ENCODE assay signal across 1 cellular context in the genomic region with DNA sequence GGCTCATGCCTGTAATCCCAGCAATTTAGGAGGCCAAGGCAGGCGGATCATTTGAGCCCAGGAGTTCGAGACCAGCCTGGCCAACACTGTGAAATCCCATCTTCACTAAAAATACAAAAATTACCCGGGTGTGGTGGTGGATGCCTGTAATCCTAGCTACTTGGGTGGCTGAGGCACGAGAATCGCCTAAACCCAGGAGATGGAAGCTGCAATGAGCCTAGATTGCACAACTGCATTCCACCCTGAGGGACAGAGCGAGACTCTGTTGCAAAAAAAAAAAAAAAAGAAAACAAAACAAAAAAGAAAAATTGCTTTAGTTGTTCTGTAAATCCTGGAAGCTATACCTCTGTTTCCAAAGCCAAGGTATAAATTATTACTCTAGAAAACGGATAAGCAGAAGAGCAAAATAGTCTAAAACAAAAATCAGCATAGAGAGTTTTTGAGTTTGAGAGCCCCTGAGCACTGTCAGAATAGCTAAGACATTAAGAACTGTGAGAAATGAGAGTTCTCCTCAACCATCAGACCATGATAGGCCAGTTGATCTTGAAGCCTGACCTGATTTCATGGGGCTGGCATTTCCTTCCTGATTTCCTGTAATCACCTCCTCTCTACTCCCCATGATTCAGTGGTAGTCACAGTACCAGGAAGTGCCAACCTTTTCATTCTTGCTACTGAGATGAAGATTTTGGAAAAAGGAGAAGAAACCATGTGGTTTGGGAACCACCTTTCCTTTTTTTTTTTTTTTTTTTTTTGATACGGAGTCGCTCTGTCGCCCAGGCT.
A peak's percentile ranks its signal among the peaks of the same experiment; 100 is the strongest.
TF ChIP-seq lines count a peak whose summit lies in the region.

No MANE protein-coding gene starts in this region.

TF ChIP-seq in K562, 482 proteins besides CTCF, POLR2A, EP300 and RAD21:
- TF ChIP-seq, protein P1, sequence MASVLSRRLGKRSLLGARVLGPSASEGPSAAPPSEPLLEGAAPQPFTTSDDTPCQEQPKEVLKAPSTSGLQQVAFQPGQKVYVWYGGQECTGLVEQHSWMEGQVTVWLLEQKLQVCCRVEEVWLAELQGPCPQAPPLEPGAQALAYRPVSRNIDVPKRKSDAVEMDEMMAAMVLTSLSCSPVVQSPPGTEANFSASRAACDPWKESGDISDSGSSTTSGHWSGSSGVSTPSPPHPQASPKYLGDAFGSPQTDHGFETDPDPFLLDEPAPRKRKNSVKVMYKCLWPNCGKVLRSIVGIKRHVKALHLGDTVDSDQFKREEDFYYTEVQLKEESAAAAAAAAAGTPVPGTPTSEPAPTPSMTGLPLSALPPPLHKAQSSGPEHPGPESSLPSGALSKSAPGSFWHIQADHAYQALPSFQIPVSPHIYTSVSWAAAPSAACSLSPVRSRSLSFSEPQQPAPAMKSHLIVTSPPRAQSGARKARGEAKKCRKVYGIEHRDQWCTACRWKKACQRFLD (CRISPR knock-in tag; IDR thresholded peaks at IDR 0.05), result no peak
- TF ChIP-seq RNF2 (IDR thresholded peaks at IDR 0.05) (no peak), EZH2 (IDR thresholded peaks at IDR 0.05; ENCODE audit: borderline replicate concordance, low read depth, low read length) (no peak), SIN3A (IDR thresholded peaks at IDR 0.05; ENCODE audit: borderline replicate concordance in 2 of 2, control insufficient read depth in 1 of 2, low read depth in 2 of 2, low read length in 2 of 2) (no peak), CEBPG (CRISPR knock-in tag; IDR thresholded peaks at IDR 0.05) (no peak), CEBPG (tag; conservative IDR thresholded peaks at IDR 0.05 in 1 of 2, IDR thresholded peaks at IDR 0.05 in 1 of 2) (0 out of 4 replicates have a peak, but pooled peaks of 1 of the 2 experiments have one; percentile 17), NFE2 (IDR thresholded peaks at IDR 0.05; ENCODE audit: low read depth) (no peak), ZNF239 (CRISPR knock-in tag; IDR thresholded peaks at IDR 0.05) (no peak), ETV5 (CRISPR knock-in tag; IDR thresholded peaks at IDR 0.05; ENCODE audit: low read depth) (no peak), ZNF584 (CRISPR knock-in tag; IDR thresholded peaks at IDR 0.05; ENCODE audit: low read depth) (no peak), PURB (CRISPR knock-in tag; IDR thresholded peaks at IDR 0.05; ENCODE audit: low read depth) (no peak), CEBPB (tag; IDR thresholded peaks at IDR 0.05) (peak; percentile 52), SAP30 (IDR thresholded peaks at IDR 0.05; ENCODE audit: borderline replicate concordance, insufficient read depth, low read depth, low read length, poor library complexity, severe bottlenecking) (no peak)
- TF ChIP-seq, protein P2, sequence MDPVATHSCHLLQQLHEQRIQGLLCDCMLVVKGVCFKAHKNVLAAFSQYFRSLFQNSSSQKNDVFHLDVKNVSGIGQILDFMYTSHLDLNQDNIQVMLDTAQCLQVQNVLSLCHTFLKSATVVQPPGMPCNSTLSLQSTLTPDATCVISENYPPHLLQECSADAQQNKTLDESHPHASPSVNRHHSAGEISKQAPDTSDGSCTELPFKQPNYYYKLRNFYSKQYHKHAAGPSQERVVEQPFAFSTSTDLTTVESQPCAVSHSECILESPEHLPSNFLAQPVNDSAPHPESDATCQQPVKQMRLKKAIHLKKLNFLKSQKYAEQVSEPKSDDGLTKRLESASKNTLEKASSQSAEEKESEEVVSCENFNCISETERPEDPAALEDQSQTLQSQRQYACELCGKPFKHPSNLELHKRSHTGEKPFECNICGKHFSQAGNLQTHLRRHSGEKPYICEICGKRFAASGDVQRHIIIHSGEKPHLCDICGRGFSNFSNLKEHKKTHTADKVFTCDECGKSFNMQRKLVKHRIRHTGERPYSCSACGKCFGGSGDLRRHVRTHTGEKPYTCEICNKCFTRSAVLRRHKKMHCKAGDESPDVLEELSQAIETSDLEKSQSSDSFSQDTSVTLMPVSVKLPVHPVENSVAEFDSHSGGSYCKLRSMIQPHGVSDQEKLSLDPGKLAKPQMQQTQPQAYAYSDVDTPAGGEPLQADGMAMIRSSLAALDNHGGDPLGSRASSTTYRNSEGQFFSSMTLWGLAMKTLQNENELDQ (CRISPR knock-in tag; IDR thresholded peaks at IDR 0.05; ENCODE audit: borderline replicate concordance), result no peak
- TF ChIP-seq, protein P3, sequence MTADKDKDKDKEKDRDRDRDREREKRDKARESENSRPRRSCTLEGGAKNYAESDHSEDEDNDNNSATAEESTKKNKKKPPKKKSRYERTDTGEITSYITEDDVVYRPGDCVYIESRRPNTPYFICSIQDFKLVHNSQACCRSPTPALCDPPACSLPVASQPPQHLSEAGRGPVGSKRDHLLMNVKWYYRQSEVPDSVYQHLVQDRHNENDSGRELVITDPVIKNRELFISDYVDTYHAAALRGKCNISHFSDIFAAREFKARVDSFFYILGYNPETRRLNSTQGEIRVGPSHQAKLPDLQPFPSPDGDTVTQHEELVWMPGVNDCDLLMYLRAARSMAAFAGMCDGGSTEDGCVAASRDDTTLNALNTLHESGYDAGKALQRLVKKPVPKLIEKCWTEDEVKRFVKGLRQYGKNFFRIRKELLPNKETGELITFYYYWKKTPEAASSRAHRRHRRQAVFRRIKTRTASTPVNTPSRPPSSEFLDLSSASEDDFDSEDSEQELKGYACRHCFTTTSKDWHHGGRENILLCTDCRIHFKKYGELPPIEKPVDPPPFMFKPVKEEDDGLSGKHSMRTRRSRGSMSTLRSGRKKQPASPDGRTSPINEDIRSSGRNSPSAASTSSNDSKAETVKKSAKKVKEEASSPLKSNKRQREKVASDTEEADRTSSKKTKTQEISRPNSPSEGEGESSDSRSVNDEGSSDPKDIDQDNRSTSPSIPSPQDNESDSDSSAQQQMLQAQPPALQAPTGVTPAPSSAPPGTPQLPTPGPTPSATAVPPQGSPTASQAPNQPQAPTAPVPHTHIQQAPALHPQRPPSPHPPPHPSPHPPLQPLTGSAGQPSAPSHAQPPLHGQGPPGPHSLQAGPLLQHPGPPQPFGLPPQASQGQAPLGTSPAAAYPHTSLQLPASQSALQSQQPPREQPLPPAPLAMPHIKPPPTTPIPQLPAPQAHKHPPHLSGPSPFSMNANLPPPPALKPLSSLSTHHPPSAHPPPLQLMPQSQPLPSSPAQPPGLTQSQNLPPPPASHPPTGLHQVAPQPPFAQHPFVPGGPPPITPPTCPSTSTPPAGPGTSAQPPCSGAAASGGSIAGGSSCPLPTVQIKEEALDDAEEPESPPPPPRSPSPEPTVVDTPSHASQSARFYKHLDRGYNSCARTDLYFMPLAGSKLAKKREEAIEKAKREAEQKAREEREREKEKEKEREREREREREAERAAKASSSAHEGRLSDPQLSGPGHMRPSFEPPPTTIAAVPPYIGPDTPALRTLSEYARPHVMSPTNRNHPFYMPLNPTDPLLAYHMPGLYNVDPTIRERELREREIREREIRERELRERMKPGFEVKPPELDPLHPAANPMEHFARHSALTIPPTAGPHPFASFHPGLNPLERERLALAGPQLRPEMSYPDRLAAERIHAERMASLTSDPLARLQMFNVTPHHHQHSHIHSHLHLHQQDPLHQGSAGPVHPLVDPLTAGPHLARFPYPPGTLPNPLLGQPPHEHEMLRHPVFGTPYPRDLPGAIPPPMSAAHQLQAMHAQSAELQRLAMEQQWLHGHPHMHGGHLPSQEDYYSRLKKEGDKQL (CRISPR knock-in tag; IDR thresholded peaks at IDR 0.05; ENCODE audit: borderline replicate concordance), result no peak
